ENCODE assay signal across 26 cellular contexts in the genomic region with DNA sequence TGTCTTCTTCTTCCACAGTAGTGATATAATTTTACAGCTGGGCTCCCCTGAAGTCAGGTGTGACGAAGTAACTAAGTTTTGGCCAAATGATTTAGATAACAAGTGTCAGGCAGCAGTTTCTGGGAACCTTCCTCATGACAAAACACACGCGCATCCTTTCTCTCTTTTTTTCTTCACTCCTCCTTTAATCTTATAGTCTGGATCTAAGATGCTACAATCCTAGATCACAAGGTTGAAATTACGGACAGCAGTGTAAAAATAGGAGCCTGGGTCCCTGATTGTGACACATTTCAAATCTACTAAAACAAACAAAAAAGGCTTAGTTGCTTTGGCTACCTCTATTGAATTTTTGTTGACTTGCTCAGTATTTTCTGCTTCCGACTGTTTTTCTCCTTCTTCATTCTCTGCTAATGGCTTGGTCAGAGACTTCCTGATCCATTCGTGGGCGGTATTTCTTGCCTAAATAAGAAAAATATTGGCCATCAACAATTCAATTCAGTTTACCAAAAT. TPM values are rescaled to one million over a fixed set of nuclear protein-coding genes. Genes with fewer than 3 reads are reported as not detected.
A peak's percentile ranks its signal among the peaks of the same experiment; 100 is the strongest.
DNase-seq lines count a peak whose midpoint lies in the region; ATAC-seq and TF ChIP-seq lines count a peak whose summit lies in the region.
"Had no signal": no experiment of that assay in that cellular context is flagged by ENCODE, and none has a peak within 500 bp of the region (broad histone marks: within the 10 kb centered on the region; RNA-seq: fewer than 3 reads in every experiment).

No MANE protein-coding gene starts in this region.

- ATAC-seq in left lung (peak; percentile 19), HG02759 (IDR thresholded peaks at IDR 0.05; ENCODE audit: unreplicated experiment) (no peak)
- ATAC-seq: activated CD8-positive, alpha-beta T cell treated with anti-CD3 and anti-CD28 coated beads for 36 hours; natural killer cell treated with Interleukin-12 subunit alpha and Interleukin-12 subunit beta and Interleukin-15 and Interleukin-18, amount 100 ng/mL, for 72 hours; T-cell had no signal

- DNase-seq in HCEC 1CT (peak; percentile 3), esophagus squamous epithelium (lab: John Stamatoyannopoulos, UW) (no peak), left lung (no peak), H7 (no peak), erythroblast (lab: John Stamatoyannopoulos, UW) (no peak), NCI-H446 (lab: John Stamatoyannopoulos, UW) (no peak)
- DNase-seq: activated CD4-positive, CD25-positive, alpha-beta regulatory T cell treated with anti-CD3 and anti-CD28 coated beads, Interleukin-2, amount 50 U/mL, for 72 hours; activated CD8-positive, alpha-beta T cell treated with anti-CD3 and anti-CD28 coated beads for 36 hours; activated gamma-delta T cell treated with Interleukin-2 at 50 U/mL for 16 hours; anterior cingulate cortex; BE2C; central memory CD4-positive, alpha-beta T cell; NCI-H1105 treated with DMSO at 0.1 percent for 48 hours; NCI-H2081 treated with DMSO at 0.1 percent for 48 hours; NCI-H446 treated with DMSO at 0.1 percent for 48 hours; posterior cingulate gyrus; SHP77; stimulated activated CD4-positive, alpha-beta T cell treated with anti-CD3 and anti-CD28 coated beads, Interleukin-2, amount 100 ng/mL, for 48 hours; stimulated activated naive CD4-positive, alpha-beta T cell; T-cell; trophoblast cell had no signal

- H3K9me3 ChIP-seq in esophagus squamous epithelium (no peaks in the 10 kb centered on the region), left lung (no peaks in the 10 kb centered on the region)
- H3K9me3 ChIP-seq: BE2C had no signal

- TF ChIP-seq CTCF in esophagus squamous epithelium (IDR thresholded peaks at IDR 0.05) (no peak), left lung (IDR thresholded peaks at IDR 0.05) (no peak)

- peak overlapping the region in 1 of 4 donors; percentile 13 for H3K4me3 ChIP-seq in esophagus squamous epithelium
- no peak overlapping the region for H3K4me3 ChIP-seq in left lung
- no peak overlapping the region for H3K4me3 ChIP-seq in skin epidermis
- no peak overlapping the region for H3K4me3 ChIP-seq in H7 (ENCODE audit: insufficient read depth, low read depth, low read length)
- H3K4me3 ChIP-seq: smooth muscle cell had no signal

- H3K27ac ChIP-seq in esophagus squamous epithelium, result peak overlapping the region in 3 of 4 donors; percentile 40 to 83 (median 75)
- H3K27ac ChIP-seq in left lung, result peak overlapping the region; percentile 65 to 66
- H3K27ac ChIP-seq in skin epidermis, result peak overlapping the region in 16 of 21 experiments; percentile 1 to 80 (median 60)
- H3K27ac ChIP-seq: epithelial cell of prostate had no signal

- H3K27me3 ChIP-seq in esophagus squamous epithelium (no peaks in the 10 kb centered on the region), left lung (no peaks in the 10 kb centered on the region), H7 (ENCODE audit: control insufficient read depth, insufficient read depth, low read length) (no peaks in the 10 kb centered on the region)
- H3K27me3 ChIP-seq: BE2C had no signal

- H3K36me3 ChIP-seq in esophagus squamous epithelium (peaks cover 0 to 46% (median 6%) of the 10 kb centered on the region in 3 donors), left lung (peaks cover 0 to 30% of the 10 kb centered on the region in 2 donors), H7 (replicated peaks; ENCODE audit: control insufficient read depth, insufficient read depth, low read length) (no peaks in the 10 kb centered on the region)

- TF ChIP-seq POLR2A in esophagus squamous epithelium (IDR thresholded peaks at IDR 0.05), result no peak
- no peak for TF ChIP-seq POLR2A in erythroblast (IDR thresholded peaks at IDR 0.05; ENCODE audit: low read length)

- 71 to 79% methylated on average over 7 of the region's 7 CpGs for WGBS in esophagus squamous epithelium, 2 donors

- H3K4me1 ChIP-seq in esophagus squamous epithelium (peaks cover 0 to 10% (median 0%) of the 10 kb centered on the region in 3 donors), left lung (peaks cover 0 to 13% of the 10 kb centered on the region in 2 donors)
- H3K4me1 ChIP-seq: BE2C had no signal

- intact Hi-C loops in esophagus squamous epithelium (cut with DNase I), result no loop called here
- intact Hi-C loops in left lung (cut with DNase I), result no loop called here

RNA-seq across cellular contexts. Expression of a gene that starts 36.1 kb away (rescaled TPM):
- total RNA-seq in esophagus squamous epithelium (10 to 100 TPM in 3 of 4 donors, 1 to 10 TPM in 1; 6.2 to 22.1 (median 19.5) TPM), left lung (10 to 100 TPM; 35.3 to 35.4 TPM)
- 6.1 and 9.6 TPM in 2 replicates for total RNA-seq in H7 (2014; rRNA removed; shearing (Covaris generic))

RNA-seq across cellular contexts. Expression of a gene that starts 36.2 kb away (rescaled TPM):
- total RNA-seq in esophagus squamous epithelium, result 10 to 100 TPM; 29.0 to 58.1 (median 45.5) TPM
- 10 to 100 TPM; 34.3 to 35.5 TPM for total RNA-seq in left lung
- total RNA-seq in H7 (2014; rRNA removed; shearing (Covaris generic)), result 25.9 and 27.3 TPM in 2 replicates
